ENCODE assay signal across 9 cellular contexts in genomic region chr1:41383094-41383852, GRCh38. TPM values are rescaled to one million over a fixed set of nuclear protein-coding genes. Genes with fewer than 3 reads are reported as not detected.
A peak's percentile ranks its signal among the peaks of the same experiment; 100 is the strongest.
DNase-seq lines count a peak whose midpoint lies in the region; ATAC-seq and TF ChIP-seq lines count a peak whose summit lies in the region.
"Had no signal": no experiment of that assay in that cellular context is flagged by ENCODE, and none has a peak within 500 bp of the region (broad histone marks: within the 10 kb centered on the region; RNA-seq: fewer than 3 reads in every experiment).

No MANE protein-coding gene starts in this region.

- H3K27ac Mint-ChIP-seq in T-cell: no peak overlapping the region

- POLR2A ChIA-PET in T-cell (lab: Charles Lee): no interaction called here

- peak overlapping the region; percentile 94 to 95 for H3K27ac ChIP-seq in prostate gland
- H3K27ac ChIP-seq: KMS-11 had no signal

- CTCF ChIA-PET in T-cell (lab: Charles Lee): no interaction called here

- H3K27me3 Mint-ChIP-seq in T-cell: peaks cover 43 to 72% of the 10 kb centered on the region in 2 donors

- H3K4me3 ChIP-seq in epithelial cell of esophagus (ENCODE audit: low read length): no peak overlapping the region
- peak overlapping the region; percentile 54 to 57 for H3K4me3 ChIP-seq in prostate gland

- peak; percentile 84 for DNase-seq in GM03348 (ENCODE audit: low spot score)
- peak in 8 of 34 experiments; percentile 14 to 43 (median 28) for DNase-seq in T-cell
- peak; percentile 56 for DNase-seq in epithelial cell of esophagus (ENCODE audit: low read depth)
- DNase-seq in prostate gland (ENCODE audit: low spot score): no peak
- DNase-seq in OCI-M1 (lab: John Stamatoyannopoulos, UW): no peak
- no peak for DNase-seq in NCI-H2029 (lab: John Stamatoyannopoulos, UW)
- DNase-seq in germinal center (ENCODE audit: low spot score): no peak

- intact Hi-C loops in prostate gland (cut with DNase I): no loop called here

- peak overlapping the region; percentile 65 to 81 (median 71) for H3K4me3 Mint-ChIP-seq in T-cell

- no peaks in the 10 kb centered on the region for H3K9me3 ChIP-seq in prostate gland

- TF ChIP-seq POLR2A in prostate gland (IDR thresholded peaks at IDR 0.05): no peak

- no peaks in the 10 kb centered on the region for H3K36me3 ChIP-seq in prostate gland

- peaks cover 18% of the 10 kb centered on the region for H3K4me1 ChIP-seq in prostate gland (replicated peaks)

- H3K27me3 ChIP-seq in prostate gland (replicated peaks; ENCODE audit: insufficient read depth): no peaks in the 10 kb centered on the region

- WGBS in prostate gland: 49% methylated on average over 44 of the region's 45 CpGs

- no peaks in the 10 kb centered on the region for H3K36me3 Mint-ChIP-seq in T-cell

- ATAC-seq in T-cell (replicated peaks in 1 of 4) (peak; percentile 33 to 68 (median 54)), GM21786 (IDR thresholded peaks at IDR 0.05; ENCODE audit: unreplicated experiment) (no peak)

- H3K9me3 Mint-ChIP-seq in T-cell: no peaks in the 10 kb centered on the region

- TF ChIP-seq CTCF in epithelial cell of esophagus (IDR thresholded peaks at IDR 0.05; ENCODE audit: insufficient read depth, low read depth, low read length, missing control alignments) (no peak), prostate gland (IDR thresholded peaks at IDR 0.05) (no peak)

- H3K4me1 Mint-ChIP-seq in T-cell: peaks cover 16 to 18% (median 17%) of the 10 kb centered on the region in 3 donors

RNA-seq across cellular contexts. Expression of gene FOXO6, which starts 22.0 kb away (rescaled TPM):
- total RNA-seq in T-cell (under 1 TPM in 3 of 5 donors, not detected in 2; 0.13 to 0.70 (median 0.63) TPM), prostate gland (1 to 10 TPM; 3.3 to 5.0 TPM)

Comparison
In these comparisons a context has a peak if more than half of its experiments do, and no peak if none do; other contexts are left out.
1. DNase-seq: peak in GM03348 (single experiment) and epithelial cell of esophagus (single experiment); none in prostate gland (single experiment), OCI-M1 (single experiment), NCI-H2029 (single experiment) and germinal center (single experiment).